Comparison of ENCODE assay signal across 27 cellular contexts in the genomic region with DNA sequence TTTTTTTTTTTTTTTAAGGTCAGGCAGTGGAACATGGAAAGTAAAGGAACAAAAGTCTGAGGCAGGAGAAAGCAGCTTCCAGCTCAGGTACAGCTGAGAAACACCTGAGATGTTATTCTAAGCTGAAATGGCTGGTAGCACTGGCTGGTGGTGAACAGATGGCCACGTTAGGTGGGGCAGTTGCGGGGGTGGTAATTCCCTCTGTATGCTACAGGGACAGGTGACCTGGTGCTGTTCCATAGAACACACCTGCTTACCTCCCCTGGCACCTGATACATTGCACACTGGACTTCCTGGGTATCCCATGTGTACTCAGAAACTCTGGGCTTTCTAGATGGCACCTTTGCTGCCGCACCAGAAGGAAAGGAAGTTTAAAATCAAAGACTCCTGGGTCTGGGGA.
DNase-seq lines count a peak whose midpoint lies in the region; ATAC-seq and TF ChIP-seq lines count a peak whose summit lies in the region.
"Had no signal": no experiment of that assay in that cellular context is flagged by ENCODE, and none has a peak within 500 bp of the region (broad histone marks: within the 10 kb centered on the region; RNA-seq: fewer than 3 reads in every experiment).

No MANE protein-coding gene starts in this region.

- no peaks in the 10 kb centered on the region for H3K9me3 ChIP-seq in colonic mucosa
- H3K9me3 ChIP-seq: esophagus muscularis mucosa, heart left ventricle, ovary, suprapubic skin, upper lobe of right lung had no signal

- no peaks in the 10 kb centered on the region for H3K27me3 ChIP-seq in colonic mucosa
- H3K27me3 ChIP-seq: esophagus muscularis mucosa, heart left ventricle, ovary, suprapubic skin, upper lobe of right lung had no signal

- no peak overlapping the region for H3K27ac ChIP-seq in colonic mucosa
- H3K27ac ChIP-seq: heart left ventricle, HL-60, ovary, suprapubic skin, upper lobe of right lung had no signal

- H3K4me1 ChIP-seq in colonic mucosa, result no peaks in the 10 kb centered on the region
- H3K4me1 ChIP-seq: suprapubic skin, upper lobe of right lung had no signal

- no peak overlapping the region for H3K9ac ChIP-seq in colonic mucosa (ENCODE audit: low read depth in 2 of 2, low read length in 2 of 2)

- TF ChIP-seq CTCF in colonic mucosa (IDR thresholded peaks at IDR 0.05), result no peak

- no peak overlapping the region for H3K4me3 ChIP-seq in colonic mucosa
- H3K4me3 ChIP-seq: esophagus muscularis mucosa, heart left ventricle, ovary, suprapubic skin, upper lobe of right lung had no signal

- intact Hi-C loops in colonic mucosa (cut with DNase I), result no loop called here

- ATAC-seq in HG03432 (IDR thresholded peaks at IDR 0.05; ENCODE audit: unreplicated experiment) (no peak), GM18868 (IDR thresholded peaks at IDR 0.05; ENCODE audit: unreplicated experiment) (no peak)
- ATAC-seq: activated CD8-positive, alpha-beta T cell treated with anti-CD3 and anti-CD28 coated beads for 36 hours; heart left ventricle; left ventricle myocardium superior; Panc1; stimulated activated naive B cell treated with anti-CD40 and anti-IgM and Interleukin-4, amounts not matched to agents 10 μg/mL and 1 μg/mL and 100 μg/mL, for 72 hours; upper lobe of right lung had no signal

- no peaks in the 10 kb centered on the region for H3K36me3 ChIP-seq in colonic mucosa
- H3K36me3 ChIP-seq: ovary, suprapubic skin, upper lobe of right lung had no signal

- DNase-seq in NCI-H1694 treated with DMSO at 0.1 percent for 48 hours (lab: John Stamatoyannopoulos, UW), result peak; percentile 25
- no peak for DNase-seq in NCI-H1694 (lab: John Stamatoyannopoulos, UW)
- peak; percentile 81 for DNase-seq in DMS53 (lab: John Stamatoyannopoulos, UW)
- peak; percentile 39 for DNase-seq in NCI-H2081 treated with DMSO at 0.1 percent for 48 hours (lab: John Stamatoyannopoulos, UW)
- peak; percentile 23 for DNase-seq in colonic mucosa
- no peak for DNase-seq in glomerular visceral epithelial cell (ENCODE audit: extremely low spot score)
- DNase-seq: activated CD8-positive, alpha-beta memory T cell treated with anti-CD3 and anti-CD28 coated beads, Interleukin-2, amount 50 U/mL, for 48 hours; activated CD8-positive, alpha-beta T cell treated with anti-CD3 and anti-CD28 coated beads for 36 hours; activated naive CD4-positive, alpha-beta T cell treated with Interleukin-2 at 50 U/mL for 16 hours; foreskin fibroblast; heart left ventricle; islet precursor cell; KG1; left ventricle myocardium superior; mesendoderm; NCI-H1092 treated with DMSO at 0.1 percent for 48 hours; ovary; SHP77; stimulated activated naive B cell treated with anti-CD40 and anti-IgM and Interleukin-4, amounts not matched to agents 10 μg/mL and 1 μg/mL and 100 μg/mL, for 72 hours; T-helper 2 cell; upper lobe of right lung had no signal

Comparison
In these comparisons a context has a peak if more than half of its experiments do, and no peak if none do; other contexts are left out.
1. DNase-seq: peak in NCI-H1694 treated with DMSO at 0.1 percent for 48 hours (single experiment), DMS53 (single experiment), NCI-H2081 treated with DMSO at 0.1 percent for 48 hours (single experiment) and colonic mucosa (single experiment); none in NCI-H1694 (single experiment) and glomerular visceral epithelial cell (single experiment).